In genomic region chr19:46460981-46461380, GRCh38 we compare ENCODE assay signal across 29 cellular contexts. TPM values are rescaled to one million over a fixed set of nuclear protein-coding genes. Genes with fewer than 3 reads are reported as not detected.
"Had no signal": no experiment of that assay in that cellular context is flagged by ENCODE, and none has a peak within 500 bp of the region (broad histone marks: within the 10 kb centered on the region; RNA-seq: fewer than 3 reads in every experiment).

No MANE protein-coding gene starts in this region.

- H3K27me3 ChIP-seq: brain microvascular endothelial cell, Peyer's patch had no signal

- H3K36me3 ChIP-seq: brain microvascular endothelial cell, Peyer's patch had no signal

- H3K4me1 ChIP-seq: Peyer's patch had no signal

- H3K4me3 ChIP-seq: Peyer's patch had no signal

- ATAC-seq: activated T-helper 17 cell treated with anti-CD3 and anti-CD28 coated beads, Interleukin-2, amount 50 U/mL, for 72 hours; T-cell had no signal

- DNase-seq: activated CD4-positive, alpha-beta memory T cell treated with anti-CD3 and anti-CD28 coated beads for 36 hours; activated CD4-positive, alpha-beta T cell treated with anti-CD3 and anti-CD28 coated beads, Interleukin-2, amount 10 ng/mL, durations not matched to agents 7 days and 5 days; activated CD4-positive, CD25-positive, alpha-beta regulatory T cell; activated CD8-positive, alpha-beta memory T cell treated with anti-CD3 and anti-CD28 coated beads for 24 hours; activated gamma-delta T cell; activated naive CD4-positive, alpha-beta T cell treated with anti-CD3 and anti-CD28 coated beads for 36 hours; activated naive CD8-positive, alpha-beta T cell treated with anti-CD3 and anti-CD28 coated beads for 36 hours; activated T-cell treated with anti-CD3 and anti-CD28 coated beads for 4 hours; activated T-cell treated with anti-CD3 and anti-CD28 coated beads, Interleukin-2, amount 50 U/mL, for 48 hours; brain microvascular endothelial cell; caudate nucleus; IMR-90; KBM-7; NCI-H1092; NCI-H1417; NCI-H1930; NCI-H345; NCI-H510A; NCI-H526 treated with DMSO at 0.1 percent for 48 hours; NCI-H82; Peyer's patch; SHP77 treated with DMSO at 0.1 percent for 48 hours; T-cell; T-helper 2 cell; T1000 had no signal

- H3K9me3 ChIP-seq: Peyer's patch had no signal

- H3K27ac ChIP-seq: brain microvascular endothelial cell, Peyer's patch, VCaP had no signal

RNA-seq across cellular contexts. Expression of gene PNMA8A, which starts 10.4 kb away (rescaled TPM):
- total RNA-seq: activated CD4-positive, alpha-beta T cell treated with anti-CD3 and anti-CD28 coated beads, Interleukin-2, amount 10 ng/mL, durations not matched to agents 7 days and 5 days; activated T-helper 17 cell treated with anti-CD3 and anti-CD28 coated beads, Interleukin-2, amount 50 U/mL, for 72 hours had no signal

RNA-seq across cellular contexts. Expression of gene PNMA8C, which starts 32.2 kb away (rescaled TPM):
- total RNA-seq: activated CD4-positive, alpha-beta memory T cell treated with anti-CD3 and anti-CD28 coated beads for 36 hours; activated CD4-positive, alpha-beta T cell treated with anti-CD3 and anti-CD28 coated beads, Interleukin-2, amount 10 ng/mL, durations not matched to agents 7 days and 5 days; activated naive CD4-positive, alpha-beta T cell treated with anti-CD3 and anti-CD28 coated beads for 36 hours; activated naive CD8-positive, alpha-beta T cell treated with anti-CD3 and anti-CD28 coated beads for 36 hours; activated T-helper 17 cell treated with anti-CD3 and anti-CD28 coated beads, Interleukin-2, amount 50 U/mL, for 72 hours; M059J; Peyer's patch; T-cell had no signal

RNA-seq across cellular contexts. Expression of gene PNMA8B, which starts 34.7 kb away (rescaled TPM):
- total RNA-seq: LHCN-M2 had no signal

RNA-seq across cellular contexts. Expression of gene CCDC8, which starts 47.6 kb away (rescaled TPM):
- total RNA-seq: activated CD4-positive, alpha-beta memory T cell treated with anti-CD3 and anti-CD28 coated beads for 36 hours; activated CD4-positive, alpha-beta T cell treated with anti-CD3 and anti-CD28 coated beads, Interleukin-2, amount 10 ng/mL, durations not matched to agents 7 days and 5 days; activated naive CD4-positive, alpha-beta T cell treated with anti-CD3 and anti-CD28 coated beads for 36 hours; activated T-helper 17 cell treated with anti-CD3 and anti-CD28 coated beads, Interleukin-2, amount 50 U/mL, for 72 hours; M059J had no signal
